11 cellular contexts compared by ENCODE assay signal in genomic region chr3:149314807-149315578, GRCh38. TPM values are rescaled to one million over a fixed set of nuclear protein-coding genes. Genes with fewer than 3 reads are reported as not detected.
DNase-seq lines count a peak whose midpoint lies in the region; ATAC-seq and TF ChIP-seq lines count a peak whose summit lies in the region.
"Had no signal": no experiment of that assay in that cellular context is flagged by ENCODE, and none has a peak within 500 bp of the region (broad histone marks: within the 10 kb centered on the region; RNA-seq: fewer than 3 reads in every experiment).

No MANE protein-coding gene starts in this region.

- H3K9me3 ChIP-seq in left ventricle myocardium inferior (replicated peaks): peaks cover 10% of the 10 kb centered on the region
- H3K9me3 ChIP-seq: suprapubic skin had no signal

- H3K4me3 ChIP-seq in left ventricle myocardium inferior: no peak overlapping the region
- no peak overlapping the region for H3K4me3 ChIP-seq in brain microvascular endothelial cell (ENCODE audit: low read depth, low read length)
- H3K4me3 ChIP-seq: suprapubic skin had no signal

- H3K27me3 ChIP-seq in left ventricle myocardium inferior (ENCODE audit: low read depth) (no peaks in the 10 kb centered on the region), brain microvascular endothelial cell (replicated peaks) (no peaks in the 10 kb centered on the region)
- H3K27me3 ChIP-seq: suprapubic skin had no signal

- H3K36me3 ChIP-seq in left ventricle myocardium inferior (no peaks in the 10 kb centered on the region), brain microvascular endothelial cell (replicated peaks) (no peaks in the 10 kb centered on the region)
- H3K36me3 ChIP-seq: suprapubic skin had no signal

- peak overlapping the region; percentile 28 for H3K27ac ChIP-seq in left ventricle myocardium inferior (replicated peaks)
- H3K27ac ChIP-seq in brain microvascular endothelial cell: peak overlapping the region; percentile 42
- H3K27ac ChIP-seq: suprapubic skin had no signal

- intact Hi-C loops in left ventricle myocardium inferior (cut with micrococcal nuclease): no loop called here
- intact Hi-C loops in Right ventricle myocardium superior (cut with DNase I): no loop called here

- ATAC-seq in Right ventricle myocardium superior (ENCODE audit: poor library complexity) (no peak), GM21528 (IDR thresholded peaks at IDR 0.05; ENCODE audit: low FRiP score, unreplicated experiment) (no peak)

- H3K4me1 ChIP-seq in left ventricle myocardium inferior: peaks cover 11% of the 10 kb centered on the region

- TF ChIP-seq CTCF in left ventricle myocardium inferior (IDR thresholded peaks at IDR 0.05; ENCODE audit: borderline replicate concordance) (no peak), brain microvascular endothelial cell (IDR thresholded peaks at IDR 0.05; ENCODE audit: low read depth, low read length, missing control alignments) (no peak)

- in situ Hi-C loops in brain microvascular endothelial cell (cut with HindIII; ENCODE audit: low pct_ligation_motif_present, low sequenced_read_pairs): no loop called here

- DNase-seq in left ventricle myocardium inferior: no peak
- no peak for DNase-seq in Right ventricle myocardium superior
- DNase-seq in brain microvascular endothelial cell: peak; percentile 62
- DNase-seq in left kidney (ENCODE audit: low read depth, low spot score): peak; percentile 27
- no peak for DNase-seq in inferior parietal cortex (ENCODE audit: extremely low spot score)
- DNase-seq in NCI-H748 treated with DMSO at 0.1 percent for 48 hours (lab: John Stamatoyannopoulos, UW): no peak
- no peak for DNase-seq in ecto neural progenitor cell (ENCODE audit: low spot score)
- DNase-seq: activated CD4-positive, alpha-beta memory T cell treated with anti-CD3 and anti-CD28 coated beads, Interleukin-2, amount 10 ng/mL, durations not matched to agents 7 days and 5 days had no signal

RNA-seq across cellular contexts. Expression of gene TM4SF18, which starts 18.4 kb away (rescaled TPM):
- total RNA-seq in left ventricle myocardium inferior (11.2 TPM), Right ventricle myocardium superior (13.2 TPM)
- total RNA-seq: activated CD4-positive, alpha-beta memory T cell treated with anti-CD3 and anti-CD28 coated beads, Interleukin-2, amount 10 ng/mL, durations not matched to agents 7 days and 5 days; B cell had no signal

Comparison
In these comparisons a context has a peak if more than half of its experiments do, and no peak if none do; other contexts are left out.
1. DNase-seq: peak in brain microvascular endothelial cell (single experiment) and left kidney (single experiment); none in left ventricle myocardium inferior (single experiment), Right ventricle myocardium superior (single experiment), inferior parietal cortex (single experiment), NCI-H748 treated with DMSO at 0.1 percent for 48 hours (single experiment) and ecto neural progenitor cell (single experiment).